ENCODE assay signal across 9 cellular contexts in genomic region chr20:11686900-11687543, GRCh38.
DNase-seq lines count a peak whose midpoint lies in the region; ATAC-seq, FAIRE-seq and TF ChIP-seq lines count a peak whose summit lies in the region.
"Had no signal": no experiment of that assay in that cellular context is flagged by ENCODE, and none has a peak within 500 bp of the region (broad histone marks: within the 10 kb centered on the region; RNA-seq: fewer than 3 reads in every experiment).

No MANE protein-coding gene starts in this region.

- DNase-seq in DMS53 treated with DMSO at 0.1 percent for 48 hours (lab: John Stamatoyannopoulos, UW; ENCODE audit: unreplicated experiment) (peak; percentile 83), right cardiac atrium (peak; percentile 21 to 75 (median 69)), putamen (ENCODE audit: low spot score) (peak; percentile 39), RCC 7860 (ENCODE audit: low spot score) (no peak), GM10248 (ENCODE audit: extremely low spot score) (no peak)
- DNase-seq: NCI-H1436 had no signal

- H3K27me3 ChIP-seq in right cardiac atrium (ENCODE audit: control insufficient read depth, insufficient read depth) = no peaks in the 10 kb centered on the region

- CTCF ChIA-PET in GM10248 (lab: Yijun Ruan, JAX) = no interaction called here

- peak overlapping the region; percentile 44 for H3K4me3 ChIP-seq in right cardiac atrium (ENCODE audit: low read length)

- TF ChIP-seq CTCF in VCaP (conservative IDR thresholded peaks at IDR 0.05) = no peak
- no peak for TF ChIP-seq CTCF in GM10248 (IDR thresholded peaks at IDR 0.05; ENCODE audit: control extremely low read depth, extremely low read depth, low read depth, missing control alignments)

- intact Hi-C loops in right cardiac atrium (cut with DNase I) = no loop called here

- POLR2A ChIA-PET in GM10248 (lab: Yijun Ruan, JAX) = no interaction called here

- peaks cover 2% of the 10 kb centered on the region for H3K4me1 ChIP-seq in right cardiac atrium (ENCODE audit: control insufficient read depth, insufficient read depth, low read length)

- ATAC-seq in right cardiac atrium (peak; percentile 59 to 65), GM18873 (IDR thresholded peaks at IDR 0.05; ENCODE audit: low FRiP score, unreplicated experiment) (no peak), HG02885 (IDR thresholded peaks at IDR 0.05; ENCODE audit: poor library complexity, unreplicated experiment) (no peak)

- no peak for FAIRE-seq in RCC 7860 (lab: Jason Lieb, UNC)

- H3K27ac ChIP-seq in VCaP (peak overlapping the region; percentile 87), right cardiac atrium (ENCODE audit: low read length) (no peak overlapping the region)

- WGBS in right cardiac atrium = 9% methylated on average over 38 of the region's 38 CpGs

- H3K9me3 ChIP-seq in right cardiac atrium (ENCODE audit: control insufficient read depth, low read length) = no peaks in the 10 kb centered on the region

Comparison
In these comparisons a context has a peak if more than half of its experiments do, and no peak if none do; other contexts are left out.
1. DNase-seq: peak in DMS53 treated with DMSO at 0.1 percent for 48 hours (single experiment), right cardiac atrium (3 of 3) and putamen (single experiment); none in RCC 7860 (single experiment) and GM10248 (single experiment).
2. ATAC-seq: peak in right cardiac atrium (2 of 2); none in GM18873 (single experiment) and HG02885 (single experiment).